12 cellular contexts compared by ENCODE assay signal in the genomic region with DNA sequence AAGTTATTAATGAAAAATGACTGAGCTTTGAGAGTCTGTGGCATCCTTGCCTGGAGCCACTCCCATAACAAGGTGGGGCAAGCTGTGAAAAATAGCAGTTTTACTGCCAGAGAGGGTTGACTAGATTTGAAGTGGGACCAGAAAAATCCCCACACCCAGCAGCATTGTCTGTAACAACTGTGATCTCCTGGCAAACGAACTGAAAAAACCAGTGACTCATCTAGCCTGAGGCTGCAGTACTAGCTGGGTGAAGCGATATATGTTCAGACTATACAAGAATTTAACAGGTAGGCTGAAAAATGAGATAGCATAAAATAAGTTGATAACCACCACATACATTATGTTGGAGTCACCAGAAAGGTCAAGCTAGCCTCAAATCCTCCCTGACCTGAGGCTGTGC.
DNase-seq lines count a peak whose midpoint lies in the region; ATAC-seq and TF ChIP-seq lines count a peak whose summit lies in the region.
"Had no signal": no experiment of that assay in that cellular context is flagged by ENCODE, and none has a peak within 500 bp of the region (broad histone marks: within the 10 kb centered on the region; RNA-seq: fewer than 3 reads in every experiment).

No MANE protein-coding gene starts in this region.

- DNase-seq in ELR (ENCODE audit: low read depth) (peak; percentile 91), NCI-H2196 treated with DMSO at 0.1 percent for 48 hours (lab: John Stamatoyannopoulos, UW; ENCODE audit: unreplicated experiment) (peak; percentile 11), non-pigmented ciliary epithelial cell (ENCODE audit: low read depth) (peak; percentile 52), dorsolateral prefrontal cortex (no peak), GM20000 (ENCODE audit: low spot score) (no peak), NCI-H2029 (lab: John Stamatoyannopoulos, UW) (no peak)
- peak in 1 of 3 experiments; percentile 8 for DNase-seq in effector memory CD8-positive, alpha-beta T cell
- DNase-seq: activated CD4-positive, alpha-beta T cell treated with anti-CD3 and anti-CD28 coated beads for 4 hours; effector CD8-positive, alpha-beta T cell; naive thymus-derived CD8-positive, alpha-beta T cell; NCI-H2227 treated with DMSO at 0.1 percent for 48 hours had no signal

- H3K4me1 Mint-ChIP-seq in effector memory CD8-positive, alpha-beta T cell (ENCODE audit: low read depth in 2 of 2): peaks cover 4 to 12% of the 10 kb centered on the region in 2 donors

- no peak overlapping the region for H3K4me3 ChIP-seq in dorsolateral prefrontal cortex

- H3K36me3 Mint-ChIP-seq in effector memory CD8-positive, alpha-beta T cell (ENCODE audit: insufficient read depth): no peaks in the 10 kb centered on the region

- intact Hi-C loops in dorsolateral prefrontal cortex (cut with DNase I): no loop called here

- H3K27ac ChIP-seq in dorsolateral prefrontal cortex: no peak overlapping the region

- peak; percentile 69 for ATAC-seq in effector memory CD8-positive, alpha-beta T cell (replicated peaks)
- ATAC-seq in GM19397 (IDR thresholded peaks at IDR 0.05; ENCODE audit: unreplicated experiment): no peak
- ATAC-seq: naive thymus-derived CD8-positive, alpha-beta T cell had no signal

- peaks cover 2 to 5% of the 10 kb centered on the region in 2 donors for H3K9me3 Mint-ChIP-seq in effector memory CD8-positive, alpha-beta T cell

- peak overlapping the region in 1 of 2 donors; percentile 12 for H3K4me3 Mint-ChIP-seq in effector memory CD8-positive, alpha-beta T cell
- H3K4me3 Mint-ChIP-seq: naive thymus-derived CD8-positive, alpha-beta T cell had no signal

- H3K27me3 ChIP-seq in dorsolateral prefrontal cortex: no peaks in the 10 kb centered on the region

- no peaks in the 10 kb centered on the region for H3K27me3 Mint-ChIP-seq in effector memory CD8-positive, alpha-beta T cell
- H3K27me3 Mint-ChIP-seq: naive thymus-derived CD8-positive, alpha-beta T cell had no signal

- TF ChIP-seq CTCF in dorsolateral prefrontal cortex (IDR thresholded peaks at IDR 0.05 in 54 of 56, conservative IDR thresholded peaks at IDR 0.05 in 2 of 56; ENCODE audit: low read depth in 1 of 56, partially characterized antibody in 56 of 56) (no peak), GM20000 (IDR thresholded peaks at IDR 0.05; ENCODE audit: extremely low read depth, missing control alignments) (no peak)

- H3K27ac Mint-ChIP-seq in effector memory CD8-positive, alpha-beta T cell: no peak overlapping the region
- H3K27ac Mint-ChIP-seq: naive thymus-derived CD8-positive, alpha-beta T cell had no signal

Comparison
In these comparisons a context has a peak if more than half of its experiments do, and no peak if none do; other contexts are left out.
1. DNase-seq: peak in ELR (single experiment), NCI-H2196 treated with DMSO at 0.1 percent for 48 hours (single experiment) and non-pigmented ciliary epithelial cell (single experiment); none in dorsolateral prefrontal cortex (0 of 10), GM20000 (single experiment) and NCI-H2029 (single experiment).